In the genomic region with DNA sequence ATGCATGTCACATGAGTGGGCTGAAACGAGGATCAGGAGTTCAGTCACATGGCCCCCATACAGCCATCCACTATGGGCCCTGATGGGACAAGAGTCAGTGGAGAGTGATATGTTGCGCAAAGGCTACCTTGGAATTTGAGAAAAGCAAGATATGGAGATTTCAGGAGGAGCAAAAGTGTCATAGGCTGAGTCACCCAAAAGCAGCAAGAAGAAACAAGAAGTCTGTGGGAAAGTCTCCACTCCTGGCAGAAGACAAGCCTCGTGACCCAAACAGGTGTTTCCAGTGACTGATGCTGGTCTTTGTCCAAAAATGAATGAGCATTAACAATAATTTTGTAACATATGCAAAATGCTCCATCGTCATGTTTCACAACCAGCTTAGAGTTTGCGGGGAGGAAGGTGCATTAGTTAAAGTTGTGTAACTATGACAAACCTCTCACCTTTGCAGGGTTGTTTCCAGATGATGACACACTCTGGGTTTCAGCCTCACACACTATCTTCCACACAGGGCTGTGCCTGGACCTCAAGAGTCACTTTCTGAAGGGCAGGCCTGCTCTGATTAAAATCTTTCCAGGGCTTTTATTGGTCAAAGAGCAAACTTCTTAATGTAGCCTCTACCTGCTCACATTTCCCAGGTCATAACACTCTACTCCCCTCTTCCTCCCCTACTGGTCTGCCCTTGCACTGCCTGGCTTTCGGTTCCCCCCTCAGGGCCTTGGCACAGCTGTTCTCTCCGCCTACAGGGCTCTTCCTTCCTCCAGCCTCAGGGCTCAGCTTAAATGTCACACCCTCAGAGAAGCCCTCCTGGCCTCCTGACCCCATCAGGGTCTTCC, we compare ENCODE assay signal across 8 cellular contexts.
DNase-seq lines count a peak whose midpoint lies in the region; ATAC-seq and TF ChIP-seq lines count a peak whose summit lies in the region.

No MANE protein-coding gene starts in this region.

- H3K36me3 Mint-ChIP-seq in activated T-cell treated with anti-CD3 and anti-CD28 coated beads, Interleukin-2, amount 50 U/mL, for 24 hours (ENCODE audit: low read depth) = no peaks in the 10 kb centered on the region
- H3K36me3 Mint-ChIP-seq in nephron progenitor cell (ENCODE audit: low read depth) = no peaks in the 10 kb centered on the region

- TF ChIP-seq CTCF in GM12874 (IDR thresholded peaks at IDR 0.05; ENCODE audit: insufficient read depth, low read depth, low read length) (peak; percentile 49; the same call in 1 of the 2 replicates), nephron progenitor cell (IDR thresholded peaks at IDR 0.05) (no peak)

- peak overlapping the region; percentile 82 for H3K27ac Mint-ChIP-seq in activated T-cell treated with anti-CD3 and anti-CD28 coated beads, Interleukin-2, amount 50 U/mL, for 24 hours
- peak overlapping the region; percentile 53 for H3K27ac Mint-ChIP-seq in nephron progenitor cell

- H3K9me3 Mint-ChIP-seq in activated T-cell treated with anti-CD3 and anti-CD28 coated beads, Interleukin-2, amount 50 U/mL, for 24 hours = no peaks in the 10 kb centered on the region
- H3K9me3 Mint-ChIP-seq in nephron progenitor cell = no peaks in the 10 kb centered on the region

- H3K4me1 Mint-ChIP-seq in activated T-cell treated with anti-CD3 and anti-CD28 coated beads, Interleukin-2, amount 50 U/mL, for 24 hours (ENCODE audit: low read depth) = peaks cover 42% of the 10 kb centered on the region
- H3K4me1 Mint-ChIP-seq in nephron progenitor cell = peaks cover 27% of the 10 kb centered on the region

- peak; percentile 43 for DNase-seq in activated T-cell treated with anti-CD3 and anti-CD28 coated beads, Interleukin-2, amount 50 U/mL, for 24 hours
- DNase-seq in nephron progenitor cell (no peak), HUDEP-2 (lab: John Stamatoyannopoulos, UW; ENCODE audit: unreplicated experiment in 76 of 76) (no peak), midbrain (lab: John Stamatoyannopoulos, UW) (no peak), NCI-H2227 treated with DMSO at 0.1 percent for 48 hours (lab: John Stamatoyannopoulos, UW) (no peak)

- peak overlapping the region; percentile 19 for H3K4me3 Mint-ChIP-seq in activated T-cell treated with anti-CD3 and anti-CD28 coated beads, Interleukin-2, amount 50 U/mL, for 24 hours
- H3K4me3 Mint-ChIP-seq in nephron progenitor cell = no peak overlapping the region

- ATAC-seq in GM21367 (IDR thresholded peaks at IDR 0.05; ENCODE audit: unreplicated experiment) (peak; percentile 71), HG03521 (IDR thresholded peaks at IDR 0.05; ENCODE audit: unreplicated experiment) (peak; percentile 73)

- peaks cover 17% of the 10 kb centered on the region for H3K27me3 Mint-ChIP-seq in activated T-cell treated with anti-CD3 and anti-CD28 coated beads, Interleukin-2, amount 50 U/mL, for 24 hours
- H3K27me3 Mint-ChIP-seq in nephron progenitor cell (ENCODE audit: low read depth, poor library complexity) = peaks cover 25% of the 10 kb centered on the region
